Comparison of ENCODE assay signal across 2 cellular contexts in genomic region chr10:77881222-77881621, GRCh38.
TF ChIP-seq lines count a peak whose summit lies in the region.

No MANE protein-coding gene starts in this region.

TF ChIP-seq in IMR-90, 13 proteins besides CTCF, POLR2A, EP300 and RAD21:
- TF ChIP-seq MAFK (IDR thresholded peaks at IDR 0.05; ENCODE audit: low read depth, low read length) = no peak
- no peak for TF ChIP-seq CHD1 (IDR thresholded peaks at IDR 0.05; ENCODE audit: low read depth, low read length)
- no peak for TF ChIP-seq BHLHE40 (IDR thresholded peaks at IDR 0.05; ENCODE audit: low read depth, low read length)
- TF ChIP-seq USF2 (IDR thresholded peaks at IDR 0.05; ENCODE audit: low read depth, low read length) = no peak
- TF ChIP-seq MXI1 (IDR thresholded peaks at IDR 0.05; ENCODE audit: borderline replicate concordance, low read depth, low read length) = no peak
- TF ChIP-seq RCOR1 (IDR thresholded peaks at IDR 0.05; ENCODE audit: insufficient replicate concordance, low read length) = no peak
- no peak for TF ChIP-seq NFE2L2 (IDR thresholded peaks at IDR 0.05; ENCODE audit: low read depth, low read length)
- TF ChIP-seq RFX5 (IDR thresholded peaks at IDR 0.05; ENCODE audit: low read depth, low read length) = no peak
- no peak for TF ChIP-seq FOS (IDR thresholded peaks at IDR 0.05; ENCODE audit: low read depth, low read length)
- TF ChIP-seq ELK1 (IDR thresholded peaks at IDR 0.05; ENCODE audit: borderline replicate concordance, low read depth, low read length) = no peak
- no peak for TF ChIP-seq MAZ (IDR thresholded peaks at IDR 0.05; ENCODE audit: borderline replicate concordance, low read depth, low read length)
TF ChIP-seq in IMR-90: peak in this region for 0.

TF ChIP-seq in K562, 482 proteins besides CTCF, POLR2A, EP300 and RAD21:
- no peak for TF ChIP-seq FOXJ2 (tag; IDR thresholded peaks at IDR 0.05)
- TF ChIP-seq ARNT (IDR thresholded peaks at IDR 0.05) = no peak
- TF ChIP-seq PHB (CRISPR knock-in tag; IDR thresholded peaks at IDR 0.05) = no peak
- no peak for TF ChIP-seq MLX (CRISPR knock-in tag; conservative IDR thresholded peaks at IDR 0.05)
- 0 out of 2 replicates have a peak, but pooled peaks have one; percentile 6 for TF ChIP-seq CBFA2T3 (IDR thresholded peaks at IDR 0.05)
